21 cellular contexts compared by ENCODE assay signal in the genomic region with DNA sequence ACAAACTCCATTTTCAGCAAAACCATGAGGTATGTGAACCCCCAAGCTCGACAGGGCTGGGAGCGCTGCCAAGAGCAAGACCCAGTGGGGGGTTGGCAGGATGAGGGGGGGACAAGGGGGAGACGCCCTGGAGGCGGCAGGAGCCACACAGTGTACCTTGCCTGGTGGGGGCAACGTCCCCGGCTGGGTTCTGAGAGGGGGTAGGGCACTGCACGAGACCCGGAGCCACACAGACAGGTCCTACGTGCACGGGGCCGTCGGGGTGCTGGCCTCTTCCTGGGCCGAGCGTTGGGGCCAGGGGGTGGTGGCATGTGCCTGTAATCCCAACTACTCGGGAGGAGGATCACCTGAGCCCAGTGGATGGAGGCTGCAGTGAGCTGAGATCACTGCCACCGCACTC. TPM values are rescaled to one million over a fixed set of nuclear protein-coding genes. Genes with fewer than 3 reads are reported as not detected.
DNase-seq lines count a peak whose midpoint lies in the region; ATAC-seq, FAIRE-seq and TF ChIP-seq lines count a peak whose summit lies in the region.
"Had no signal": no experiment of that assay in that cellular context is flagged by ENCODE, and none has a peak within 500 bp of the region (broad histone marks: within the 10 kb centered on the region; RNA-seq: fewer than 3 reads in every experiment).

No MANE protein-coding gene starts in this region.

- peak; percentile 17 for DNase-seq in Right ventricle myocardium superior
- DNase-seq in Right ventricle myocardium inferior (ENCODE audit: missing footprints) = no peak
- no peak for DNase-seq in SK-N-MC (ENCODE audit: low read depth, low spot score)
- DNase-seq in kidney = peak; percentile 63
- peak; percentile 5 to 52 for DNase-seq in psoas muscle
- no peak for DNase-seq in hepatocyte (ENCODE audit: low spot score)
- no peak for DNase-seq in uterus
- DNase-seq: Calu3; CD8-positive, alpha-beta T cell; DMS79 treated with DMSO at 0.1 percent for 48 hours; GF-D8; H9; IMR-90 had no signal

- peak overlapping the region; percentile 64; the same call in 1 of the 2 replicates for H3K27ac ChIP-seq in SK-N-MC
- H3K27ac ChIP-seq in kidney (ENCODE audit: low read depth in 2 of 2, low read length in 2 of 2) = no peak overlapping the region
- H3K27ac ChIP-seq in psoas muscle = no peak overlapping the region
- no peak overlapping the region for H3K27ac ChIP-seq in hepatocyte
- no peak overlapping the region for H3K27ac ChIP-seq in uterus
- H3K27ac ChIP-seq: 22Rv1, A549, BLaER1, HL-60 had no signal

- H2AFZ ChIP-seq in hepatocyte = no peak overlapping the region

- H3K9ac ChIP-seq in SK-N-MC (ENCODE audit: insufficient read length) = no peak overlapping the region
- no peak overlapping the region for H3K9ac ChIP-seq in kidney (ENCODE audit: low read length in 2 of 2)
- H3K9ac ChIP-seq: BLaER1 had no signal

- H3K9me3 ChIP-seq in SK-N-MC (ENCODE audit: low read depth, low read length) (peaks cover 4% of the 10 kb centered on the region; the same call in 1 of the 2 replicates), kidney (ENCODE audit: control insufficient read depth in 1 of 2, low read length in 2 of 2) (no peaks in the 10 kb centered on the region), psoas muscle (no peaks in the 10 kb centered on the region), hepatocyte (ENCODE audit: low read depth) (no peaks in the 10 kb centered on the region), uterus (no peaks in the 10 kb centered on the region)
- H3K9me3 ChIP-seq: A549 had no signal

- 91 to 93% (median 92%) methylated on average over 16 of the region's 16 CpGs for WGBS in psoas muscle, 3 donors
- WGBS in hepatocyte (ENCODE audit: low lambda C conversion rate, missing lambda C conversion rate) = 99% methylated on average over 8 of the region's 16 CpGs

- no peaks in the 10 kb centered on the region for H3K9me2 ChIP-seq in hepatocyte (replicated peaks; ENCODE audit: insufficient read depth)

- H3K36me3 ChIP-seq in SK-N-MC (ENCODE audit: insufficient read depth, low read length) (peaks cover 7% of the 10 kb centered on the region; the same call in 1 of the 2 replicates), kidney (ENCODE audit: control insufficient read depth in 1 of 2, insufficient read depth in 2 of 2, low read length in 2 of 2) (no peaks in the 10 kb centered on the region), psoas muscle (ENCODE audit: insufficient read depth in 1 of 2, low read depth in 1 of 2) (no peaks in the 10 kb centered on the region), hepatocyte (replicated peaks; ENCODE audit: insufficient read depth, low read depth) (no peaks in the 10 kb centered on the region), uterus (no peaks in the 10 kb centered on the region)

- ATAC-seq in Right ventricle myocardium superior (ENCODE audit: poor library complexity) (no peak), Right ventricle myocardium inferior (no peak), psoas muscle (no peak), HG03565 (IDR thresholded peaks at IDR 0.05; ENCODE audit: unreplicated experiment) (no peak)
- ATAC-seq: A549; CD8-positive, alpha-beta T cell had no signal

- no peak for TF ChIP-seq POLR2A in uterus (IDR thresholded peaks at IDR 0.05)

- no peak for TF ChIP-seq CTCF in kidney (IDR thresholded peaks at IDR 0.05; ENCODE audit: borderline replicate concordance, extremely low read depth, insufficient read depth)
- no peak for TF ChIP-seq CTCF in psoas muscle (IDR thresholded peaks at IDR 0.05)
- TF ChIP-seq CTCF in hepatocyte (IDR thresholded peaks at IDR 0.05; ENCODE audit: poor library complexity) = no peak
- TF ChIP-seq CTCF in uterus (IDR thresholded peaks at IDR 0.05) = no peak

- no peaks in the 10 kb centered on the region for H3K79me2 ChIP-seq in hepatocyte

- H3K4me3 ChIP-seq in SK-N-MC (no peak overlapping the region), kidney (ENCODE audit: low read length in 2 of 2) (no peak overlapping the region), psoas muscle (no peak overlapping the region), hepatocyte (no peak overlapping the region), uterus (no peak overlapping the region)
- H3K4me3 ChIP-seq: A549, BLaER1 had no signal

- no peaks in the 10 kb centered on the region for H3K4me1 ChIP-seq in kidney (ENCODE audit: control insufficient read depth in 1 of 2, insufficient read depth in 1 of 2, low read depth in 1 of 2, low read length in 2 of 2)
- H3K4me1 ChIP-seq in psoas muscle = no peaks in the 10 kb centered on the region
- no peaks in the 10 kb centered on the region for H3K4me1 ChIP-seq in hepatocyte (ENCODE audit: insufficient read depth)
- H3K4me1 ChIP-seq in uterus = no peaks in the 10 kb centered on the region
- H3K4me1 ChIP-seq: A549, BLaER1 had no signal

- no peaks in the 10 kb centered on the region for H4K20me1 ChIP-seq in hepatocyte (ENCODE audit: insufficient read depth, poor library complexity, severe bottlenecking)
- H4K20me1 ChIP-seq: BLaER1 had no signal

- intact Hi-C loops in Right ventricle myocardium superior (cut with DNase I) (no loop called here), Right ventricle myocardium inferior (cut with DNase I) (no loop called here), kidney (cut with DNase I) (no loop called here), psoas muscle (cut with DNase I) (no loop called here), uterus (cut with DNase I; ENCODE audit: low total_unique reads) (no loop called here)

- H3K27me3 ChIP-seq in psoas muscle (ENCODE audit: insufficient read depth in 3 of 3, low read length in 2 of 3) (no peaks in the 10 kb centered on the region), hepatocyte (no peaks in the 10 kb centered on the region), uterus (no peaks in the 10 kb centered on the region)
- H3K27me3 ChIP-seq: BLaER1 had no signal

- no peak overlapping the region for H3K4me2 ChIP-seq in hepatocyte
- H3K4me2 ChIP-seq: A549, BLaER1 had no signal

- FAIRE-seq in kidney (lab: Jason Lieb, UNC) = no peak
- FAIRE-seq: A549, H1 had no signal

RNA-seq across cellular contexts. Expression of a gene that starts 28.8 kb away (rescaled TPM):
- total RNA-seq in Right ventricle myocardium superior = 3.2 TPM
- 3.6 TPM for total RNA-seq in Right ventricle myocardium inferior
- total RNA-seq in kidney = 5.5 TPM
- 0.45 TPM for polyA plus RNA-seq in kidney (ENCODE audit: insufficient read depth, low read depth, low replicate concordance)
- 100 to 1,000 TPM in 2 of 4 donors, 10 to 100 TPM in 2; 76.0 to 112 (median 91.8) TPM for total RNA-seq in psoas muscle
- 10 to 100 TPM; 18.2 to 80.8 (median 63.8) TPM for polyA plus RNA-seq in psoas muscle
- not detected in 2 replicates for total RNA-seq in hepatocyte
- 0.07 and 1.1 TPM in 2 replicates for polyA plus RNA-seq in hepatocyte
- total RNA-seq in uterus = 10 to 100 TPM in 2 of 4 donors, 1 to 10 TPM in 2; 1.0 to 23.2 (median 5.8) TPM
- total RNA-seq: Calu3; CD8-positive, alpha-beta T cell; IMR-90 had no signal
- polyA plus RNA-seq: AG04450, CD14-positive monocyte, H1 had no signal

Comparison
In these comparisons a context has a peak if more than half of its experiments do, and no peak if none do; other contexts are left out.
1. DNase-seq: peak in Right ventricle myocardium superior (single experiment), kidney (single experiment) and psoas muscle (2 of 2); none in Right ventricle myocardium inferior (single experiment), SK-N-MC (single experiment), hepatocyte (single experiment) and uterus (0 of 2).